Comparison of ENCODE assay signal across 8 cellular contexts in the genomic region with DNA sequence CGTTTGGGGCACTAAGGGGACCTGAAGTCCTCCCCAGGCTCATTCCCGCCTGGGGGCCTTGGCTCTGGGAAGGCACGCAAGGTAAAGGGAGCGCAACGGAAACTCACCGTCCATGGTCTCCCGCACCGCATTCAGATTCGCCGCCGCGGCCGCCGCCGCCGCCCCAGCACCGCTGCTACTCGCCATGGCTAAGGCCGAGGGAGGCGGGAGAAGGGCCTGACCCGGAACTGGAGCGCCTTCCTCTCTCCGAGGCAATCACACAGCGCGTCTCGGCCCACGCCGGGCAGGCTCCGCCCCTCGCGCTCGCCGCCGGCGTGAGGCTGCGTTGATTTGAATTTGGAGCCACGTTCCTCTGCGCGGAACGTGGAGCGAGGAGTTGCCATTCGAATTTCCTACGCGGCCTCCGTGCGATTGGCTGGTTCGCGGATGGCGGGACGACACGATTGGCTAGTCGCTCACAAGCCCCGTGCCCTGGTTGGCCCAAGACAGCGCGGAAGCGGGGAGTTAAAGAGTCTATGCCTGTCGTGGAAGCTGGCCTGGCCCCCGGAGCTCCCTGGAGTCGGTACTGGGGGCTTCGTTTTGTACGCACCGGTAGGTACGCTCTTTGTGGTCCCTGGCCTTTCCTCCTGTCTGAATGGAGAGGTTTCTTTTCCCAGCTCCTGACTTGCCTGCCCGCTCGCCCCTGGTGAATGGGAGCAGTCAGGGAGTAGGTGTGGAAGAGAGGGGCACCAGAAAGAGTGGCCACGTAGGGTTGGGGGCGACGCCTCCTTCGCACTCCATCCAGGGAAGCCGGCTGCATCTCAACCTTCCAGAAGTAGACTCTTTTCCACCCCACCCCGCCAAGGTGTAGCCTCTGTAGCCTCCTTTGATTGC. TPM values are rescaled to one million over a fixed set of nuclear protein-coding genes. Genes with fewer than 3 reads are reported as not detected.
DNase-seq lines count a peak whose midpoint lies in the region; ATAC-seq and TF ChIP-seq lines count a peak whose summit lies in the region.

A gene (plus strand): TSS at position 507 of the 873 bp plus-strand sequence. CDS start 1,018 bp downstream, outside the sequence.
A gene with protein sequence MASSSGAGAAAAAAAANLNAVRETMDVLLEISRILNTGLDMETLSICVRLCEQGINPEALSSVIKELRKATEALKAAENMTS (minus strand): TSS at position 213 of the 873 bp plus-strand sequence. CDS start 27 bp downstream, at position 186.

- H3K4me3 ChIP-seq in OCI-LY1 (ENCODE audit: low read depth, low read length, poor library complexity, severe bottlenecking) = peak within 1 kb of the TSS; percentile 95

- no peak for TF ChIP-seq CTCF in OCI-LY1 (IDR thresholded peaks at IDR 0.05; ENCODE audit: low read length)

- peaks cover 76% of the 10 kb centered on the region for H3K79me2 ChIP-seq in OCI-LY1 (ENCODE audit: insufficient read depth, low read length)

- peak; percentile 95 for ATAC-seq in GM21526 (IDR thresholded peaks at IDR 0.05; ENCODE audit: low FRiP score, unreplicated experiment)

- no peaks in the 10 kb centered on the region for H4K20me1 ChIP-seq in OCI-LY1 (ENCODE audit: insufficient read depth, low read length)

- H3K4me2 ChIP-seq in OCI-LY1 (ENCODE audit: low read length) = peak within 1 kb of the TSS; percentile 87

- peaks cover 29% of the 10 kb centered on the region for H3K4me1 ChIP-seq in OCI-LY1 (ENCODE audit: insufficient read depth, low read length, severe bottlenecking)

- H3K36me3 ChIP-seq in OCI-LY1 (ENCODE audit: insufficient read depth, low read length) = peaks cover 66% of the 10 kb centered on the region

- 0 out of 2 replicates have a peak within 1 kb of the TSS, but pooled peaks have one; percentile 14 for H2AFZ ChIP-seq in OCI-LY1 (ENCODE audit: low read length)

- H3K9me2 ChIP-seq in OCI-LY1 (ENCODE audit: low read depth, low read length) = no peaks in the 10 kb centered on the region

- no peaks in the 10 kb centered on the region for H3F3A ChIP-seq in OCI-LY1 (ENCODE audit: insufficient read depth, low read length)

- DNase-seq in DMS 273 (lab: John Stamatoyannopoulos, UW; ENCODE audit: unreplicated experiment) (peak; percentile 97), HuH-7 (ENCODE audit: low spot score) (peak; percentile 89), mesenteric fat pad (ENCODE audit: low spot score) (peak; percentile 98)
- DNase-seq in activated CD8-positive, alpha-beta memory T cell treated with anti-CD3 and anti-CD28 coated beads, Interleukin-2, amount 50 U/mL, for 24 hours (ENCODE audit: extremely low read depth) = peak; percentile 83
- DNase-seq in stimulated activated CD8-positive, alpha-beta memory T cell treated with anti-CD3 and anti-CD28 coated beads, Interleukin-15, amount 100 ng/mL, for 1 hour (ENCODE audit: low read depth) = peak; percentile 85

- in situ Hi-C loops in endometrial microvascular endothelial cells (cut with HindIII; ENCODE audit: inconsistent ontology term, low pct_unique_long_range_greater_than_20kb, low sequenced_read_pairs) = no loop called here

- peaks cover 3% of the 10 kb centered on the region; the same call in 1 of the 2 replicates for H3K9me3 ChIP-seq in OCI-LY1 (ENCODE audit: low read length)

- peak within 1 kb of the TSS; percentile 98 for H3K9ac ChIP-seq in OCI-LY1 (ENCODE audit: low read length)

- H3K27me3 ChIP-seq in OCI-LY1 (ENCODE audit: insufficient read depth, low read length) = no peaks in the 10 kb centered on the region

- peak within 1 kb of the TSS; percentile 74 for H3K27ac ChIP-seq in OCI-LY1 (ENCODE audit: low read depth, low read length, poor library complexity, severe bottlenecking)

RNA-seq across cellular contexts. Expression of the first gene that starts in this region (rescaled TPM):
- total RNA-seq in endometrial microvascular endothelial cells (ENCODE audit: inconsistent ontology term) = 26.3 TPM
- 1.9 TPM for total RNA-seq in mesenteric fat pad

RNA-seq across cellular contexts. Expression of the second gene that starts in this region (rescaled TPM):
- total RNA-seq in endometrial microvascular endothelial cells (ENCODE audit: inconsistent ontology term) (24.7 TPM), mesenteric fat pad (5.5 TPM)

Comparison
In these comparisons a context has a peak if more than half of its experiments do, and no peak if none do; other contexts are left out.
1. Peak in every context shown above with its lines: DNase-seq, ATAC-seq, H3K4me3 ChIP-seq and H3K27ac ChIP-seq.